9 cellular contexts compared by ENCODE assay signal in genomic region chr2:98514879-98515570, GRCh38.
DNase-seq lines count a peak whose midpoint lies in the region; ATAC-seq and TF ChIP-seq lines count a peak whose summit lies in the region.
"Had no signal": no experiment of that assay in that cellular context is flagged by ENCODE, and none has a peak within 500 bp of the region (broad histone marks: within the 10 kb centered on the region; RNA-seq: fewer than 3 reads in every experiment).

No MANE protein-coding gene starts in this region.

- H3K27ac ChIP-seq in aorta (ENCODE audit: low read depth in 1 of 2, low read length in 2 of 2), result no peak overlapping the region

- WGBS in aorta, 2 donors, result 60 to 65% methylated on average over 8 of the region's 8 CpGs

- no peaks in the 10 kb centered on the region for H3K27me3 Mint-ChIP-seq in progenitor cell of endocrine pancreas

- H3K27me3 ChIP-seq in aorta (ENCODE audit: control insufficient read depth in 1 of 2, insufficient read depth in 2 of 2, low read length in 1 of 2), result no peaks in the 10 kb centered on the region

- DNase-seq in Right ventricle myocardium superior (no peak), Right ventricle myocardium inferior (ENCODE audit: missing footprints) (no peak), SW480 (ENCODE audit: low spot score) (peak; percentile 22), fibroblast of pulmonary artery (ENCODE audit: low read depth) (peak; percentile 57), aorta (no peak), DMS 273 (lab: John Stamatoyannopoulos, UW; ENCODE audit: unreplicated experiment) (no peak), progenitor cell of endocrine pancreas (ENCODE audit: low spot score, unreplicated experiment) (no peak)
- DNase-seq: DMS153 had no signal

- H3K27ac Mint-ChIP-seq in progenitor cell of endocrine pancreas, result no peak overlapping the region

- H3K4me3 Mint-ChIP-seq in progenitor cell of endocrine pancreas (ENCODE audit: low read depth), result no peak overlapping the region

- H3K4me1 Mint-ChIP-seq in progenitor cell of endocrine pancreas (ENCODE audit: low read depth), result peaks cover 2% of the 10 kb centered on the region

- H3K4me3 ChIP-seq in fibroblast of pulmonary artery (replicated peaks; ENCODE audit: low read depth, low read length) (no peak overlapping the region), aorta (ENCODE audit: low read length in 2 of 2) (no peak overlapping the region)

- peaks cover 0 to 3% of the 10 kb centered on the region in 2 donors for H3K36me3 ChIP-seq in aorta (ENCODE audit: control insufficient read depth in 1 of 2, insufficient read depth in 2 of 2, low read length in 1 of 2)

- H3K36me3 Mint-ChIP-seq in progenitor cell of endocrine pancreas (ENCODE audit: insufficient read depth), result no peaks in the 10 kb centered on the region

- intact Hi-C loops in Right ventricle myocardium superior (cut with DNase I), result no loop called here
- intact Hi-C loops in Right ventricle myocardium inferior (cut with DNase I), result loop anchor here (5.0 kb wide), 1 partner anchor 103 kb away; no protein-coding TSS in a partner anchor
- intact Hi-C loops in aorta (cut with DNase I), result no loop called here

- H3K4me1 ChIP-seq in aorta (ENCODE audit: control insufficient read depth in 1 of 2, insufficient read depth in 2 of 2, low read length in 2 of 2), result no peaks in the 10 kb centered on the region

- no peaks in the 10 kb centered on the region for H3K9me3 ChIP-seq in aorta (ENCODE audit: control insufficient read depth, low read length)

- ATAC-seq in Right ventricle myocardium superior (ENCODE audit: poor library complexity), result peak; percentile 43
- no peak for ATAC-seq in Right ventricle myocardium inferior
- ATAC-seq in aorta (ENCODE audit: low FRiP score), result peak; percentile 21
- ATAC-seq in HG03139 (IDR thresholded peaks at IDR 0.05; ENCODE audit: unreplicated experiment), result no peak

- H3K9me3 Mint-ChIP-seq in progenitor cell of endocrine pancreas (ENCODE audit: low read depth), result no peaks in the 10 kb centered on the region

- TF ChIP-seq CTCF in fibroblast of pulmonary artery (IDR thresholded peaks at IDR 0.05; ENCODE audit: low read length, missing control alignments) (no peak), progenitor cell of endocrine pancreas (IDR thresholded peaks at IDR 0.05; ENCODE audit: unreplicated experiment) (no peak)

Comparison
In these comparisons a context has a peak if more than half of its experiments do, and no peak if none do; other contexts are left out.
1. ATAC-seq: peak in Right ventricle myocardium superior (single experiment) and aorta (single experiment); none in Right ventricle myocardium inferior (single experiment) and HG03139 (single experiment).
2. DNase-seq: peak in SW480 (single experiment) and fibroblast of pulmonary artery (single experiment); none in Right ventricle myocardium superior (single experiment), Right ventricle myocardium inferior (single experiment), aorta (0 of 2), DMS 273 (single experiment) and progenitor cell of endocrine pancreas (single experiment).